In genomic region chr3:172303941-172304558, GRCh38 we compare ENCODE assay signal across 15 cellular contexts.
DNase-seq lines count a peak whose midpoint lies in the region; ATAC-seq and TF ChIP-seq lines count a peak whose summit lies in the region.
"Had no signal": no experiment of that assay in that cellular context is flagged by ENCODE, and none has a peak within 500 bp of the region (broad histone marks: within the 10 kb centered on the region; RNA-seq: fewer than 3 reads in every experiment).

No MANE protein-coding gene starts in this region.

- no peaks in the 10 kb centered on the region for H3K27me3 ChIP-seq in Panc1 (ENCODE audit: control insufficient read depth, insufficient read depth, low read length)
- no peaks in the 10 kb centered on the region for H3K27me3 ChIP-seq in trophoblast cell (ENCODE audit: insufficient read depth, low read length)
- H3K27me3 ChIP-seq in transverse colon: no peaks in the 10 kb centered on the region
- no peaks in the 10 kb centered on the region for H3K27me3 ChIP-seq in SJCRH30
- H3K27me3 ChIP-seq: ascending aorta had no signal

- in situ Hi-C loops in Panc1 (cut with HindIII; ENCODE audit: low pct_unique_long_range_greater_than_20kb, low sequenced_read_pairs) (no loop called here), transverse colon (cut with MboI; ENCODE audit: low pct_ligation_motif_present in 1 of 4, low pct_unique_long_range_greater_than_20kb in 1 of 4, low sequenced_read_pairs in 3 of 4) (loop anchor here in 1 of 4 donors (25.0 kb wide), 1 partner anchor 267 kb away; the partner anchor contains the start of gene FNDC3B)

- H2BK12ac ChIP-seq in trophoblast cell (ENCODE audit: low read length): no peak overlapping the region

- peaks cover 3% of the 10 kb centered on the region for H3K79me1 ChIP-seq in trophoblast cell (ENCODE audit: low read length)

- no peak overlapping the region for H3K9ac ChIP-seq in trophoblast cell (ENCODE audit: low read length)
- H3K9ac ChIP-seq: parathyroid adenoma had no signal

- H3K36me3 Mint-ChIP-seq in Calu3 (ENCODE audit: insufficient read depth, unreplicated experiment): peaks cover 85% of the 10 kb centered on the region

- no peak for TF ChIP-seq POLR2A in transverse colon (IDR thresholded peaks at IDR 0.05)

- H3K14ac ChIP-seq in trophoblast cell (ENCODE audit: low read length): no peak overlapping the region

- H3K18ac ChIP-seq in trophoblast cell (ENCODE audit: low read length): peak overlapping the region; percentile 3

- CTCF ChIA-PET in Calu3 (lab: Charles Lee): no interaction called here
- CTCF ChIA-PET in Panc1 (lab: Charles Lee): no interaction called here

- H3K9me3 ChIP-seq in Panc1 (ENCODE audit: control insufficient read depth, insufficient read depth, low read depth, low read length): no peaks in the 10 kb centered on the region
- H3K9me3 ChIP-seq in trophoblast cell (ENCODE audit: insufficient read depth, low read depth, low read length): no peaks in the 10 kb centered on the region
- H3K9me3 ChIP-seq in transverse colon: no peaks in the 10 kb centered on the region
- no peaks in the 10 kb centered on the region for H3K9me3 ChIP-seq in SJCRH30 (replicated peaks)
- H3K9me3 ChIP-seq: ascending aorta had no signal

- no peaks in the 10 kb centered on the region for H3K27me3 Mint-ChIP-seq in Calu3 (ENCODE audit: unreplicated experiment)

- no peak overlapping the region for H4K8ac ChIP-seq in trophoblast cell (ENCODE audit: low read depth, low read length)

- H4K91ac ChIP-seq in trophoblast cell (ENCODE audit: low read depth, low read length): no peak overlapping the region

- POLR2A ChIA-PET in Panc1 (lab: Charles Lee): no interaction called here

- H3K4me3 Mint-ChIP-seq in Calu3 (ENCODE audit: low read depth, unreplicated experiment): no peak overlapping the region
- H3K4me3 Mint-ChIP-seq: CD8-positive, alpha-beta memory T cell had no signal

- H3K27ac ChIP-seq in Panc1 (ENCODE audit: low read length): no peak overlapping the region
- H3K27ac ChIP-seq in trophoblast cell (ENCODE audit: low read depth, low read length): no peak overlapping the region
- peak overlapping the region in 1 of 4 donors; percentile 55 for H3K27ac ChIP-seq in transverse colon
- H3K27ac ChIP-seq in SJCRH30: no peak overlapping the region
- H3K27ac ChIP-seq: ascending aorta, parathyroid adenoma, SK-N-MC had no signal

- no peak for TF ChIP-seq EP300 in transverse colon (IDR thresholded peaks at IDR 0.05; ENCODE audit: low read depth)

- no peak overlapping the region for H3K4ac ChIP-seq in trophoblast cell (ENCODE audit: low read depth, low read length)

- BruUV-seq in Calu3 (replicated peaks; lab: Mats Ljungman, UMichigan) (no TSS peak), Panc1 (replicated peaks; lab: Mats Ljungman, UMichigan) (no TSS peak)

- peak overlapping the region; percentile 62 for H3K27ac Mint-ChIP-seq in Calu3 (ENCODE audit: unreplicated experiment)
- H3K27ac Mint-ChIP-seq: CD8-positive, alpha-beta memory T cell had no signal

- no peaks in the 10 kb centered on the region for H3K4me1 ChIP-seq in Panc1 (ENCODE audit: control insufficient read depth, insufficient read depth, low read length)
- peaks cover 4 to 7% of the 10 kb centered on the region in 2 experiments for H3K4me1 ChIP-seq in trophoblast cell (ENCODE audit: control insufficient read depth in 1 of 2, insufficient read depth in 2 of 2, low read length in 2 of 2)
- H3K4me1 ChIP-seq in transverse colon: peaks cover 0 to 13% (median 0%) of the 10 kb centered on the region in 4 donors
- H3K4me1 ChIP-seq in SJCRH30: peaks cover 13% of the 10 kb centered on the region
- H3K4me1 ChIP-seq: parathyroid adenoma had no signal

- no peak overlapping the region for H2AK5ac ChIP-seq in trophoblast cell (ENCODE audit: low read length)

- DNase-seq in Calu3: no peak
- DNase-seq in Panc1 (ENCODE audit: low read depth, low spot score): no peak
- DNase-seq in epithelial cell of proximal tubule (ENCODE audit: low read depth): no peak
- DNase-seq in trophoblast cell: no peak
- DNase-seq in transverse colon: no peak
- DNase-seq in SJCRH30: no peak
- DNase-seq in T-helper 2 cell: no peak
- no peak for DNase-seq in NCI-H2171 treated with DMSO at 0.1 percent for 48 hours (lab: John Stamatoyannopoulos, UW)
- DNase-seq: CD8-positive, alpha-beta memory T cell; KG1; NCI-H1417; NCI-H446 treated with DMSO at 0.1 percent for 48 hours had no signal

- intact Hi-C loops in Calu3 (cut with micrococcal nuclease; ENCODE audit: unreplicated experiment) (no loop called here), Panc1 (cut with micrococcal nuclease; ENCODE audit: unreplicated experiment) (no loop called here), transverse colon (cut with DNase I; ENCODE audit: low total_unique reads) (no loop called here)

- H3K9me3 Mint-ChIP-seq in Calu3 (ENCODE audit: low read depth, unreplicated experiment): no peaks in the 10 kb centered on the region
- H3K9me3 Mint-ChIP-seq: CD8-positive, alpha-beta memory T cell had no signal

- H3K36me3 ChIP-seq in Panc1 (ENCODE audit: control insufficient read depth, insufficient read depth, low read length) (peaks cover 47% of the 10 kb centered on the region), trophoblast cell (ENCODE audit: control insufficient read depth in 1 of 2, insufficient read depth in 2 of 2, low read length in 2 of 2) (peaks cover 13 to 15% of the 10 kb centered on the region in 2 experiments), transverse colon (peaks cover 0 to 14% (median 5%) of the 10 kb centered on the region in 4 donors), SJCRH30 (peaks cover 48% of the 10 kb centered on the region)

- ATAC-seq in Panc1: peak; percentile 58; the same call in 1 of the 2 replicates

- no peaks in the 10 kb centered on the region for H3K79me2 ChIP-seq in trophoblast cell (ENCODE audit: control insufficient read depth, insufficient read depth, low read length, poor library complexity)
- H3K79me2 ChIP-seq: parathyroid adenoma had no signal

- no peak overlapping the region for H2AFZ ChIP-seq in trophoblast cell (ENCODE audit: insufficient read depth, low read length, poor library complexity)
- H2AFZ ChIP-seq: parathyroid adenoma had no signal

- H3K4me3 ChIP-seq in Panc1 (ENCODE audit: low read depth in 2 of 2, low read length in 2 of 2): no peak overlapping the region
- no peak overlapping the region for H3K4me3 ChIP-seq in epithelial cell of proximal tubule (ENCODE audit: low read depth, low read length)
- no peak overlapping the region for H3K4me3 ChIP-seq in trophoblast cell (ENCODE audit: low read depth, low read length)
- H3K4me3 ChIP-seq in transverse colon: no peak overlapping the region
- H3K4me3 ChIP-seq in SJCRH30: no peak overlapping the region
- H3K4me3 ChIP-seq: ascending aorta, SK-N-MC had no signal

- peak; percentile 53 for TF ChIP-seq CTCF in Calu3 (IDR thresholded peaks at IDR 0.05; ENCODE audit: unreplicated experiment)
- TF ChIP-seq CTCF in Panc1 (IDR thresholded peaks at IDR 0.05): peak; percentile 56
- TF ChIP-seq CTCF in epithelial cell of proximal tubule (conservative IDR thresholded peaks at IDR 0.05; ENCODE audit: low read depth, low read length): peak; percentile 57
- peak in 1 of 5 experiments; percentile 3 for TF ChIP-seq CTCF in transverse colon (IDR thresholded peaks at IDR 0.05)

- no peak overlapping the region for H3K23ac ChIP-seq in trophoblast cell (ENCODE audit: low read length)

- no CpG with 5 or more reads among the region's 4 CpGs for WGBS in trophoblast cell (ENCODE audit: extremely low coverage, insufficient coverage, insufficient read length)
- WGBS in transverse colon (ENCODE audit: low coverage in 1 of 2), 2 donors: 94 to 100% methylated on average over 1 to 4 of the region's 4 CpGs

- no peak overlapping the region for H4K12ac ChIP-seq in trophoblast cell (ENCODE audit: low read depth, low read length)

- no peak overlapping the region for H2BK5ac ChIP-seq in trophoblast cell (ENCODE audit: low read depth, low read length, poor library complexity)

- no peak overlapping the region for H3K4me2 ChIP-seq in trophoblast cell (ENCODE audit: low read length)

- H3K4me1 Mint-ChIP-seq in Calu3 (ENCODE audit: low read depth, unreplicated experiment): peaks cover 45% of the 10 kb centered on the region
- H3K4me1 Mint-ChIP-seq: CD8-positive, alpha-beta memory T cell had no signal

- no peak overlapping the region for H2BK120ac ChIP-seq in trophoblast cell (ENCODE audit: insufficient read depth, low read length, poor library complexity)
